ENCODE assay signal across 1 cellular context in the genomic region with DNA sequence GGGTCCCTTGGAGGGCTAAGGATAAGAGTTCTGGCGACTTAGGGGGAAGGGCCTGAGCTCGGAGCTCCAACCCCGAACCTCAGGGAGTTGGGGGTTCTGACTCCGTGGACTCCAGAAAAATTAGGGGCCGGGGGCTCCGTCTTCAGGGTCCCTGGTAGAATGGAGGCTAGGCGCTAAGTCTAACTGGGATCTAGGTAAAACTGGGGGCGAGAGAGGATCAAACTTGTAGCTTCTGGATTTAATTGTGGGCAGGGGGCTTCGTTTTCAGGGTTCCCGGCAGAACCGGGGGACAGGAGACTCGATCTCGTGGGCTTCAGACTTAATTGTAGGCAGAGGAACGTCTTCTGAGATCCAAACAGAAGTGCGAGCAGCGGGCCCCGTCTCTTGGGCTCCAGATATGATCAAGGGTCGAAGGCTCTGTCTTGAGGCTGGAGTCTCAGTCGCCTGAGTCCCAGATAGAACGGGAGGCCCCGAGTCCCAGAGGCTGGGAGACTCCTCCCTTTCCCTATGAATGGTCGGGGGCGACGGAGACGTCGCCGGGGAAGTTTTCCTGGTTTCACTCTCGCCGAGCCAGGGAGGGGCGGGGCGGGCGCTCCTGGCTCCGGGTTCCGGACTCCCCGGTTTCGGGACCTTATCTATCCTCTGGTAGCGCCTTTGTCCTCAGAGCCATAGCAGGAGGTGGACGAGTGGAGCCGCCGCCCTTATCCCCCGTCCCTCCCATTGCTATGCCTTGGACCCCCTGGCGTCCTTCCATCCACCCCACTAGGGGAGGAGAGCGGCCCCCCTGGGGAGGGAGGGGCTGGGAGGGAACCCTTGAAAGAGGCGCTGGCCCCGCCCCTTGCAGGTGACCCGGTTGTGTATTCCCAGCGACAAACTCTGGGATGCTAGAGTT.
TF ChIP-seq lines count a peak whose summit lies in the region.

No MANE protein-coding gene starts in this region.

TF ChIP-seq in IMR-90, 13 proteins besides CTCF, POLR2A, EP300 and RAD21:
- TF ChIP-seq MAFK (IDR thresholded peaks at IDR 0.05; ENCODE audit: low read depth, low read length): no peak
- no peak for TF ChIP-seq SMC3 (IDR thresholded peaks at IDR 0.05; ENCODE audit: low read depth, low read length)
- TF ChIP-seq CHD1 (IDR thresholded peaks at IDR 0.05; ENCODE audit: low read depth, low read length): no peak; the same call in 1 of the 2 replicates
- no peak for TF ChIP-seq NFE2L2 (IDR thresholded peaks at IDR 0.05; ENCODE audit: low read depth, low read length)
- no peak for TF ChIP-seq ELK1 (IDR thresholded peaks at IDR 0.05; ENCODE audit: borderline replicate concordance, low read depth, low read length)
- no peak for TF ChIP-seq RCOR1 (IDR thresholded peaks at IDR 0.05; ENCODE audit: insufficient replicate concordance, low read length)
- no peak for TF ChIP-seq MXI1 (IDR thresholded peaks at IDR 0.05; ENCODE audit: borderline replicate concordance, low read depth, low read length)
- TF ChIP-seq MAZ (IDR thresholded peaks at IDR 0.05; ENCODE audit: borderline replicate concordance, low read depth, low read length): peak; percentile 63
- no peak for TF ChIP-seq CEBPB (IDR thresholded peaks at IDR 0.05; ENCODE audit: low read depth, low read length)
